Comparison of ENCODE assay signal across 19 cellular contexts in genomic region chr6:18161437-18161836, GRCh38. TPM values are rescaled to one million over a fixed set of nuclear protein-coding genes. Genes with fewer than 3 reads are reported as not detected.
A peak's percentile ranks its signal among the peaks of the same experiment; 100 is the strongest.
DNase-seq lines count a peak whose midpoint lies in the region; ATAC-seq lines count a peak whose summit lies in the region.
"Had no signal": no experiment of that assay in that cellular context is flagged by ENCODE, and none has a peak within 500 bp of the region (broad histone marks: within the 10 kb centered on the region; RNA-seq: fewer than 3 reads in every experiment).

No MANE protein-coding gene starts in this region.

- no peaks in the 10 kb centered on the region for H3K9me3 Mint-ChIP-seq in CD4-positive, CD25-positive, alpha-beta regulatory T cell
- H3K9me3 Mint-ChIP-seq in dendritic cell treated with granulocyte-macrophage colony-stimulating factor and Interleukin-4, amounts not matched to agents 40 ng/mL and 50 ng/mL, for 4 days, result no peaks in the 10 kb centered on the region
- no peaks in the 10 kb centered on the region for H3K9me3 Mint-ChIP-seq in memory B cell
- no peaks in the 10 kb centered on the region for H3K9me3 Mint-ChIP-seq in CD4-positive, alpha-beta memory T cell

- H3K27ac ChIP-seq in CD4-positive, CD25-positive, alpha-beta regulatory T cell (ENCODE audit: insufficient read depth, low read length, poor library complexity, severe bottlenecking), result no peak overlapping the region
- H3K27ac ChIP-seq in CD4-positive, alpha-beta memory T cell (ENCODE audit: low read depth, low read length), result no peak overlapping the region
- H3K27ac ChIP-seq: heart left ventricle, upper lobe of left lung had no signal

- H3K9me3 ChIP-seq in CD4-positive, CD25-positive, alpha-beta regulatory T cell (ENCODE audit: control insufficient read depth in 2 of 2, low read length in 2 of 2), result no peaks in the 10 kb centered on the region
- no peaks in the 10 kb centered on the region for H3K9me3 ChIP-seq in CD4-positive, alpha-beta memory T cell (ENCODE audit: control insufficient read depth in 1 of 2, low read length in 2 of 2)
- H3K9me3 ChIP-seq: Caco-2, HAP-1, heart left ventricle, upper lobe of left lung had no signal

- H3K4me1 ChIP-seq in CD4-positive, CD25-positive, alpha-beta regulatory T cell (ENCODE audit: control insufficient read depth, insufficient read depth, low read length, poor library complexity, severe bottlenecking), result no peaks in the 10 kb centered on the region
- H3K4me1 ChIP-seq in CD4-positive, alpha-beta memory T cell (ENCODE audit: insufficient read depth, low read length), result peaks cover 2% of the 10 kb centered on the region
- H3K4me1 ChIP-seq: Caco-2, HAP-1 had no signal

- peak overlapping the region in 2 of 4 donors; percentile 2 to 6 for H3K4me3 Mint-ChIP-seq in CD4-positive, CD25-positive, alpha-beta regulatory T cell
- H3K4me3 Mint-ChIP-seq in dendritic cell treated with granulocyte-macrophage colony-stimulating factor and Interleukin-4, amounts not matched to agents 40 ng/mL and 50 ng/mL, for 4 days, result no peak overlapping the region
- no peak overlapping the region for H3K4me3 Mint-ChIP-seq in memory B cell
- no peak overlapping the region for H3K4me3 Mint-ChIP-seq in CD4-positive, alpha-beta memory T cell

- no peak overlapping the region for H3K4me3 ChIP-seq in CD4-positive, CD25-positive, alpha-beta regulatory T cell (ENCODE audit: low read depth, low read length)
- no peak overlapping the region for H3K4me3 ChIP-seq in CD4-positive, alpha-beta memory T cell (ENCODE audit: low read length in 2 of 2)
- H3K4me3 ChIP-seq: HAP-1, heart left ventricle, upper lobe of left lung had no signal

- H3K27me3 Mint-ChIP-seq in CD4-positive, CD25-positive, alpha-beta regulatory T cell, result no peaks in the 10 kb centered on the region
- H3K27me3 Mint-ChIP-seq in dendritic cell treated with granulocyte-macrophage colony-stimulating factor and Interleukin-4, amounts not matched to agents 40 ng/mL and 50 ng/mL, for 4 days, result no peaks in the 10 kb centered on the region
- no peaks in the 10 kb centered on the region for H3K27me3 Mint-ChIP-seq in memory B cell
- H3K27me3 Mint-ChIP-seq in CD4-positive, alpha-beta memory T cell, result no peaks in the 10 kb centered on the region

- CTCF ChIA-PET in CD4-positive, alpha-beta memory T cell (lab: Charles Lee; ENCODE audit: partially characterized antibody), result interaction anchor here (1.5 kb wide), 1 partner anchor 61 kb away, joined by 3 read pairs; no protein-coding TSS in a partner anchor

- peaks cover 17 to 25% (median 23%) of the 10 kb centered on the region in 4 donors for H3K4me1 Mint-ChIP-seq in CD4-positive, CD25-positive, alpha-beta regulatory T cell
- H3K4me1 Mint-ChIP-seq in dendritic cell treated with granulocyte-macrophage colony-stimulating factor and Interleukin-4, amounts not matched to agents 40 ng/mL and 50 ng/mL, for 4 days (ENCODE audit: low read depth), result peaks cover 30% of the 10 kb centered on the region
- H3K4me1 Mint-ChIP-seq in memory B cell, result peaks cover 2% of the 10 kb centered on the region
- H3K4me1 Mint-ChIP-seq in CD4-positive, alpha-beta memory T cell, result peaks cover under 1 to 5% (median 2%) of the 10 kb centered on the region in 4 donors

- peak overlapping the region in 2 of 3 donors; percentile 3 to 55 for H3K27ac Mint-ChIP-seq in CD4-positive, CD25-positive, alpha-beta regulatory T cell
- H3K27ac Mint-ChIP-seq in dendritic cell treated with granulocyte-macrophage colony-stimulating factor and Interleukin-4, amounts not matched to agents 40 ng/mL and 50 ng/mL, for 4 days, result peak overlapping the region; percentile 69
- peak overlapping the region; percentile 5 for H3K27ac Mint-ChIP-seq in memory B cell
- H3K27ac Mint-ChIP-seq in CD4-positive, alpha-beta memory T cell, result peak overlapping the region in 2 of 7 donors; percentile 37 to 60

- POLR2A ChIA-PET in CD4-positive, alpha-beta memory T cell (lab: Charles Lee; ENCODE audit: partially characterized antibody), result no interaction called here

- H3K36me3 Mint-ChIP-seq in CD4-positive, CD25-positive, alpha-beta regulatory T cell, result peaks cover 38% of the 10 kb centered on the region
- H3K36me3 Mint-ChIP-seq in dendritic cell treated with granulocyte-macrophage colony-stimulating factor and Interleukin-4, amounts not matched to agents 40 ng/mL and 50 ng/mL, for 4 days (ENCODE audit: low read depth), result peaks cover 69% of the 10 kb centered on the region
- H3K36me3 Mint-ChIP-seq in memory B cell, result peaks cover 29% of the 10 kb centered on the region
- H3K36me3 Mint-ChIP-seq in CD4-positive, alpha-beta memory T cell, result peaks cover 38 to 42% of the 10 kb centered on the region in 2 donors

- H3K27me3 ChIP-seq in CD4-positive, CD25-positive, alpha-beta regulatory T cell (ENCODE audit: control insufficient read depth, insufficient read depth, low read length), result no peaks in the 10 kb centered on the region
- H3K27me3 ChIP-seq in CD4-positive, alpha-beta memory T cell (ENCODE audit: insufficient read depth, low read length), result no peaks in the 10 kb centered on the region
- H3K27me3 ChIP-seq: heart left ventricle, upper lobe of left lung had no signal

- no peak for ATAC-seq in CD4-positive, CD25-positive, alpha-beta regulatory T cell (ENCODE audit: low read depth in 2 of 2)
- no peak for ATAC-seq in memory B cell (ENCODE audit: low read depth)
- ATAC-seq in GM21526 (IDR thresholded peaks at IDR 0.05; ENCODE audit: low FRiP score, unreplicated experiment), result no peak
- ATAC-seq: heart left ventricle had no signal

- H3K36me3 ChIP-seq in CD4-positive, CD25-positive, alpha-beta regulatory T cell (ENCODE audit: control insufficient read depth, insufficient read depth, low read length), result peaks cover 53% of the 10 kb centered on the region
- no peaks in the 10 kb centered on the region for H3K36me3 ChIP-seq in CD4-positive, alpha-beta memory T cell (ENCODE audit: insufficient read depth, low read length)

- intact Hi-C loops in dendritic cell treated with granulocyte-macrophage colony-stimulating factor and Interleukin-4, amounts not matched to agents 40 ng/mL and 50 ng/mL, for 4 days (cut with micrococcal nuclease), result no loop called here
- intact Hi-C loops in CD4-positive, alpha-beta memory T cell (cut with micrococcal nuclease), result no loop called here

- DNase-seq in AG20443 (ENCODE audit: low spot score) (peak; percentile 22), memory B cell (ENCODE audit: low spot score in 2 of 2) (no peak), NCI-H446 treated with DMSO at 0.1 percent for 48 hours (lab: John Stamatoyannopoulos, UW) (no peak)
- no peak for DNase-seq in CD4-positive, CD25-positive, alpha-beta regulatory T cell
- DNase-seq in CD4-positive, alpha-beta memory T cell, result no peak
- DNase-seq: activated naive CD4-positive, alpha-beta T cell; AML-193; Caco-2; central memory CD4-positive, alpha-beta T cell; DND-41; heart left ventricle; Kasumi-1; NCI-H2107; NCI-H526 treated with DMSO at 0.1 percent for 48 hours; SW 1271; upper lobe of left lung had no signal

RNA-seq across cellular contexts. Expression of gene KDM1B, which starts 6.2 kb away (rescaled TPM):
- total RNA-seq in CD4-positive, CD25-positive, alpha-beta regulatory T cell, result 13.1 TPM
- polyA plus RNA-seq in CD4-positive, CD25-positive, alpha-beta regulatory T cell, result 1 to 10 TPM in 3 of 4 donors, under 1 TPM in 1; 0.94 to 3.2 (median 2.2) TPM
- total RNA-seq in CD4-positive, alpha-beta memory T cell, result 10 to 100 TPM; 12.0 to 12.3 TPM
- under 1 TPM; 0.45 to 0.96 TPM for polyA plus RNA-seq in CD4-positive, alpha-beta memory T cell

RNA-seq across cellular contexts. Expression of gene TPMT, which starts 6.6 kb away (rescaled TPM):
- 8.3 TPM for total RNA-seq in CD4-positive, CD25-positive, alpha-beta regulatory T cell
- polyA plus RNA-seq in CD4-positive, CD25-positive, alpha-beta regulatory T cell, result 10 to 100 TPM; 13.0 to 19.4 (median 15.1) TPM
- total RNA-seq in CD4-positive, alpha-beta memory T cell, result 1 to 10 TPM; 6.4 to 7.4 TPM
- polyA plus RNA-seq in CD4-positive, alpha-beta memory T cell, result 10 to 100 TPM; 10.2 to 18.3 TPM

RNA-seq across cellular contexts. Expression of gene NHLRC1, which starts 39.0 kb away (rescaled TPM):
- total RNA-seq in CD4-positive, CD25-positive, alpha-beta regulatory T cell, result 0.67 TPM
- 1 to 10 TPM; 1.7 to 2.3 (median 2.0) TPM for polyA plus RNA-seq in CD4-positive, CD25-positive, alpha-beta regulatory T cell
- total RNA-seq in CD4-positive, alpha-beta memory T cell, result 1 to 10 TPM; 1.1 TPM
- 1 to 10 TPM in 1 of 2 donors, under 1 TPM in 1; 0.95 to 1.7 TPM for polyA plus RNA-seq in CD4-positive, alpha-beta memory T cell
